ENCODE assay signal across 13 cellular contexts in the genomic region with DNA sequence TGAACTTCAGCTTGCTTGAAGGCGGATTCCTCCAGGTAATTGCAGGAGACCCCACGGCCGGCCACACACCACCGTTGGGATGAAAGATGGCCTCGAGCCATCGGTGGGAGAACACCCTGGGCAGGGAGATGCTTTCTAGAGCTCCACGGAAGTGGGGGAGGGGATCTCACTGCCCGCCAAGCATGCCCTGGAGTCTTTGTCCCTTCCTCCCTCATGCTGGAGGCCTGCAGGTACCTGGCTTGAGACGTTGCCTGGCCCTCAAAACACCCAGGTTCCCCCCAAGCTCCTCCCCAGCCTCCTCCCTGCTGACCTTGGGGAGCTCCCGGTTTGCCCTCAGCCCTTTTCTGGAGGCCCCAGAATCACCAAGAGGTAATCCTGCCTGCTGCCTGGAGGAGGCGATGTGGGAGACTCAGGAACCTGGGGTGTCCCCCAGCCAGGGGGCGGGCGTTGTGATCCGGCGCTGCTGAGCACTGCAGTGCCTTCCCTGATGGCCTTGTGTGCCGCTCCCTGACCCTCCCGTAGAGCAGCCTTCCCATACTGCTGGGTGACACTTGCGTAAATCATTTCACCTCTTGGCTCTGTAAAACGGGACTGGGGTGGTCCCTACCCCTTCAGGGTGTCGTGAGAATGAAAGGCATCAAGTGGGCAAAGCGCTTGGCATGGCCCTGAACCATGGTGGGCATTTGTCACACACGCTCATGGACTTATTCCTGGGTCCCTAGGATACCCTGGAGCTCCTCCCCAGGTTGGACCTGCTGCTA.
DNase-seq lines count a peak whose midpoint lies in the region; ATAC-seq and TF ChIP-seq lines count a peak whose summit lies in the region.
"Had no signal": no experiment of that assay in that cellular context is flagged by ENCODE, and none has a peak within 500 bp of the region (broad histone marks: within the 10 kb centered on the region; RNA-seq: fewer than 3 reads in every experiment).

No MANE protein-coding gene starts in this region.

- no peaks in the 10 kb centered on the region for H3K9me3 ChIP-seq in DOHH2 (ENCODE audit: control insufficient read depth, insufficient read depth, low read length)
- H3K9me3 ChIP-seq: esophagus muscularis mucosa had no signal

- no peaks in the 10 kb centered on the region for H3K79me2 ChIP-seq in DOHH2 (ENCODE audit: control insufficient read depth, low read length)

- H3K4me3 ChIP-seq in DOHH2 (ENCODE audit: low read length): no peak overlapping the region
- H3K4me3 ChIP-seq: esophagus muscularis mucosa had no signal

- H3K27ac Mint-ChIP-seq in WTC11 (no peak overlapping the region), nephron progenitor cell (no peak overlapping the region)
- H3K27ac Mint-ChIP-seq in T-helper 2 cell treated with Interferon-gamma antibody and Interleukin-4, amounts not matched to agents 5 μg/mL and 100 μg/mL, for 36 hours: no peak overlapping the region
- H3K27ac Mint-ChIP-seq: T-helper 1 cell treated with Interleukin-12 subunit alpha and Interleukin-12 subunit beta and Interleukin-4 antibody, amounts not matched to agents 30 μg/mL and 1 μg/mL, for 36 hours had no signal

- no peaks in the 10 kb centered on the region for H3K27me3 Mint-ChIP-seq in WTC11 (ENCODE audit: low read depth)
- H3K27me3 Mint-ChIP-seq in nephron progenitor cell (ENCODE audit: low read depth, poor library complexity): peaks cover 5% of the 10 kb centered on the region
- H3K27me3 Mint-ChIP-seq in T-helper 2 cell treated with Interferon-gamma antibody and Interleukin-4, amounts not matched to agents 5 μg/mL and 100 μg/mL, for 36 hours (ENCODE audit: low read depth): no peaks in the 10 kb centered on the region

- no peaks in the 10 kb centered on the region for H3K27me3 ChIP-seq in DOHH2 (ENCODE audit: control insufficient read depth, low read length)
- H3K27me3 ChIP-seq: esophagus muscularis mucosa had no signal

- H3K4me2 ChIP-seq in DOHH2 (ENCODE audit: low read length): no peak overlapping the region

- CTCF ChIA-PET in WTC11 (lab: Charles Lee): interaction anchor here (0.6 to 1.7 kb wide), 48 partner anchors 8 to 354 kb away, joined by 3 to 16 read pairs (median 4); a partner anchor contains a TSS

- H4K20me1 ChIP-seq in DOHH2 (ENCODE audit: control insufficient read depth, insufficient read depth, low read depth, low read length): no peaks in the 10 kb centered on the region

- in situ Hi-C loops in ACHN (cut with HindIII; ENCODE audit: low pct_ligation_motif_present, low pct_unique_long_range_greater_than_20kb, low sequenced_read_pairs): no loop called here

- H3K36me3 ChIP-seq in DOHH2 (ENCODE audit: control insufficient read depth, low read length): no peaks in the 10 kb centered on the region
- H3K36me3 ChIP-seq: esophagus muscularis mucosa had no signal

- TF ChIP-seq CTCF in DOHH2 (IDR thresholded peaks at IDR 0.05; ENCODE audit: low read depth, low read length, poor library complexity, severe bottlenecking) (peak; percentile 64), GM12874 (IDR thresholded peaks at IDR 0.05; ENCODE audit: insufficient read depth, low read depth, low read length) (peak; percentile 18; the same call in 1 of the 2 replicates), WTC11 (IDR thresholded peaks at IDR 0.05) (no peak; the same call in 1 of the 2 replicates), nephron progenitor cell (IDR thresholded peaks at IDR 0.05) (no peak)

- H3K9me3 Mint-ChIP-seq in WTC11: no peaks in the 10 kb centered on the region
- H3K9me3 Mint-ChIP-seq in nephron progenitor cell: no peaks in the 10 kb centered on the region
- no peaks in the 10 kb centered on the region for H3K9me3 Mint-ChIP-seq in T-helper 2 cell treated with Interferon-gamma antibody and Interleukin-4, amounts not matched to agents 5 μg/mL and 100 μg/mL, for 36 hours
- H3K9me3 Mint-ChIP-seq: brain; T-helper 1 cell treated with Interleukin-12 subunit alpha and Interleukin-12 subunit beta and Interleukin-4 antibody, amounts not matched to agents 30 μg/mL and 1 μg/mL, for 36 hours had no signal

- peaks cover 38% of the 10 kb centered on the region for H3K4me1 ChIP-seq in DOHH2 (ENCODE audit: control insufficient read depth, low read length)

- no peaks in the 10 kb centered on the region for H3K36me3 Mint-ChIP-seq in WTC11
- no peaks in the 10 kb centered on the region for H3K36me3 Mint-ChIP-seq in nephron progenitor cell (ENCODE audit: low read depth)
- no peaks in the 10 kb centered on the region for H3K36me3 Mint-ChIP-seq in T-helper 2 cell treated with Interferon-gamma antibody and Interleukin-4, amounts not matched to agents 5 μg/mL and 100 μg/mL, for 36 hours (ENCODE audit: low read depth)
- H3K36me3 Mint-ChIP-seq: brain had no signal

- H3K27ac ChIP-seq in DOHH2 (ENCODE audit: low read depth, low read length): no peak overlapping the region
- H3K27ac ChIP-seq: esophagus muscularis mucosa had no signal

- no peaks in the 10 kb centered on the region for H3K9me2 ChIP-seq in DOHH2 (replicated peaks; ENCODE audit: control insufficient read depth, low read length)

- POLR2A ChIA-PET in WTC11 (lab: Charles Lee): interaction anchor here (0.6 kb wide), 1 partner anchor 117 kb away, joined by 3 read pairs; no protein-coding TSS in a partner anchor

- peak; percentile 70 for ATAC-seq in WTC11

- H3K4me1 Mint-ChIP-seq in WTC11: peaks cover 9% of the 10 kb centered on the region
- peaks cover 67% of the 10 kb centered on the region for H3K4me1 Mint-ChIP-seq in nephron progenitor cell
- peaks cover 22% of the 10 kb centered on the region for H3K4me1 Mint-ChIP-seq in T-helper 2 cell treated with Interferon-gamma antibody and Interleukin-4, amounts not matched to agents 5 μg/mL and 100 μg/mL, for 36 hours (ENCODE audit: low read depth)

- peak; percentile 69 for DNase-seq in WTC11 (ENCODE audit: low spot score)
- peak; percentile 34 for DNase-seq in nephron progenitor cell
- no peak for DNase-seq in ACHN
- no peak for DNase-seq in T-helper 2 cell treated with Interferon-gamma antibody and Interleukin-4, amounts not matched to agents 5 μg/mL and 100 μg/mL, for 36 hours (ENCODE audit: low spot score)
- DNase-seq in activated naive CD4-positive, alpha-beta T cell treated with anti-CD3 and anti-CD28 coated beads, Interleukin-2, amount 50 U/mL, for 16 hours: no peak
- DNase-seq: activated T-cell treated with anti-CD3 and anti-CD28 coated beads, Interleukin-2, amount 50 U/mL, for 1 hour; DMS79; substantia nigra had no signal

- H3F3A ChIP-seq in DOHH2 (ENCODE audit: control insufficient read depth, insufficient read depth): peaks cover 11% of the 10 kb centered on the region

- H3K4me3 Mint-ChIP-seq in WTC11: no peak overlapping the region
- no peak overlapping the region for H3K4me3 Mint-ChIP-seq in nephron progenitor cell
- no peak overlapping the region for H3K4me3 Mint-ChIP-seq in T-helper 2 cell treated with Interferon-gamma antibody and Interleukin-4, amounts not matched to agents 5 μg/mL and 100 μg/mL, for 36 hours
- H3K4me3 Mint-ChIP-seq: brain; T-helper 1 cell treated with Interleukin-12 subunit alpha and Interleukin-12 subunit beta and Interleukin-4 antibody, amounts not matched to agents 30 μg/mL and 1 μg/mL, for 36 hours had no signal

TF ChIP-seq in WTC11, 78 proteins besides CTCF, POLR2A, EP300 and RAD21:
- no peak for TF ChIP-seq MXD4 (CRISPR knock-in tag; IDR thresholded peaks at IDR 0.05; ENCODE audit: borderline replicate concordance)
- TF ChIP-seq ZNF423 (CRISPR knock-in tag; IDR thresholded peaks at IDR 0.05): peak; percentile 50
- peak; percentile 31; the same call in 1 of the 2 replicates for TF ChIP-seq ESRRA (CRISPR knock-in tag; IDR thresholded peaks at IDR 0.05; ENCODE audit: borderline replicate concordance)
- TF ChIP-seq, protein P1, sequence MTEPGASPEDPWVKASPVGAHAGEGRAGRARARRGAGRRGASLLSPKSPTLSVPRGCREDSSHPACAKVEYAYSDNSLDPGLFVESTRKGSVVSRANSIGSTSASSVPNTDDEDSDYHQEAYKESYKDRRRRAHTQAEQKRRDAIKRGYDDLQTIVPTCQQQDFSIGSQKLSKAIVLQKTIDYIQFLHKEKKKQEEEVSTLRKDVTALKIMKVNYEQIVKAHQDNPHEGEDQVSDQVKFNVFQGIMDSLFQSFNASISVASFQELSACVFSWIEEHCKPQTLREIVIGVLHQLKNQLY (CRISPR knock-in tag; IDR thresholded peaks at IDR 0.05): no peak

Comparison
In these comparisons a context has a peak if more than half of its experiments do, and no peak if none do; other contexts are left out.
1. CTCF ChIP-seq: peak in DOHH2 (single experiment) and GM12874 (single experiment); none in WTC11 (single experiment) and nephron progenitor cell (single experiment).
2. DNase-seq: peak in WTC11 (single experiment) and nephron progenitor cell (single experiment); none in ACHN (single experiment), T-helper 2 cell treated with Interferon-gamma antibody and Interleukin-4, amounts not matched to agents 5 μg/mL and 100 μg/mL, for 36 hours (single experiment) and activated naive CD4-positive, alpha-beta T cell treated with anti-CD3 and anti-CD28 coated beads, Interleukin-2, amount 50 U/mL, for 16 hours (single experiment).